8 cellular contexts compared by ENCODE assay signal in the genomic region with DNA sequence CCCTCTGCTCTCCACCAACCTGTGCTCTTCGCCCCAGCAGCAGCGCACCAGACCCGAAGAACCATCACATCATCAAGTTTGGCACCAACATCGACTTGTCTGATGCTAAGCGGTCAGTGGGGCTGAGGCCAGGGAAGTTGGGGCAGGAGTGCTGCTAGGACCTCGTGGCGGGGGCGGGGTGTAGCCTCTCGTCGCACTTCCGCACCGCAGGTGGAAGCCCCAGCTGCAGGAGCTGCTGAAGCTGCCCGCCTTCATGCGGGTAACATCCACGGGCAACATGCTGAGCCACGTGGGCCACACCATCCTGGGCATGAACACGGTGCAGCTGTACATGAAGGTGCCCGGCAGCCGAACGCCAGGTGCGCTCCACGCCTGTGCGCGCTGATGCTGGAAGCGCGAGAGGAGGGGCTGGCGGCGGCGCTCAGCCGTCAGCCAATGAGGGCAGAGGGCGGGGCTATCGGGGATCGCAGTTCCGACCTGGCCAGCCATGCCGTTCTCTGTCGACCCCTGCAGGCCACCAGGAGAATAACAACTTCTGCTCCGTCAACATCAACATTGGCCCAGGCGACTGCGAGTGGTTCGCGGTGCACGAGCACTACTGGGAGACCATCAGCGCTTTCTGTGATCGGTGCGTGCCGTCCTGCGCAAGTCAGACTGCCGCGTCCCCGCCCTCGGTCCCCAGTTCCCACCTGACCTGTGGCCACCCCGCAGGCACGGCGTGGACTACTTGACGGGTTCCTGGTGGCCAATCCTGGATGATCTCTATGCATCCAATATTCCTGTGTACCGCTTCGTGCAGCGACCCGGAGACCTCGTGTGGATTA. TPM values are rescaled to one million over a fixed set of nuclear protein-coding genes. Genes with fewer than 3 reads are reported as not detected.
DNase-seq lines count a peak whose midpoint lies in the region; ATAC-seq and TF ChIP-seq lines count a peak whose summit lies in the region.

No MANE protein-coding gene starts in this region.

- CTCF ChIA-PET in WTC11 (lab: Charles Lee) (interaction anchor here (0.6 to 2.1 kb wide), 6 partner anchors 9 to 137 kb away, joined by 3 to 29 read pairs (median 4); a partner anchor contains a TSS), mammary epithelial cell (lab: Charles Lee; ENCODE audit: low non-redundant PET) (no interaction called here)

- no peaks in the 10 kb centered on the region for H3K27me3 ChIP-seq in mammary epithelial cell (ENCODE audit: insufficient read depth, low read length)

- peaks cover 30% of the 10 kb centered on the region for H3K27me3 Mint-ChIP-seq in WTC11 (ENCODE audit: low read depth)

- POLR2A ChIA-PET in WTC11 (lab: Charles Lee) = no interaction called here

- TF ChIP-seq CTCF in WTC11 (IDR thresholded peaks at IDR 0.05) (peak; percentile 95), mammary epithelial cell (conservative IDR thresholded peaks at IDR 0.05 in 1 of 2, IDR thresholded peaks at IDR 0.05 in 1 of 2; ENCODE audit: extremely low read depth in 1 of 2, insufficient read depth in 1 of 2, low read depth in 1 of 2, low read length in 2 of 2) (peak; percentile 79 to 93)

- no peaks in the 10 kb centered on the region for H4K20me1 ChIP-seq in mammary epithelial cell (ENCODE audit: insufficient read depth, low read length)

- no peaks in the 10 kb centered on the region for H3K9me3 Mint-ChIP-seq in WTC11

- peak overlapping the region in 2 of 3 experiments; percentile 10 to 31 for H3K4me3 ChIP-seq in mammary epithelial cell (replicated peaks in 1 of 3; ENCODE audit: insufficient read depth in 1 of 3, low read depth in 2 of 3, low read length in 3 of 3)

- peak overlapping the region; percentile 81 for H3K4me3 Mint-ChIP-seq in WTC11

- H3K36me3 ChIP-seq in mammary epithelial cell (ENCODE audit: insufficient read depth, low read length) = peaks cover 15% of the 10 kb centered on the region

- peak overlapping the region; percentile 39 for H2AFZ ChIP-seq in mammary epithelial cell (ENCODE audit: low read depth, low read length)

- no peak overlapping the region for H3K27ac Mint-ChIP-seq in WTC11

- H3K9me3 ChIP-seq in mammary epithelial cell (replicated peaks; ENCODE audit: insufficient read depth, low read length) = no peaks in the 10 kb centered on the region

- H3K4me1 ChIP-seq in mammary epithelial cell (ENCODE audit: insufficient read depth, low read length) = peaks cover 46% of the 10 kb centered on the region

- H3K9ac ChIP-seq in mammary epithelial cell (ENCODE audit: insufficient read depth, low read length) = no peak overlapping the region

- H3K4me2 ChIP-seq in mammary epithelial cell (ENCODE audit: insufficient read depth, low read depth, low read length) = peak overlapping the region; percentile 57

- no peaks in the 10 kb centered on the region for H3K36me3 Mint-ChIP-seq in WTC11

- BruUV-seq in mammary epithelial cell (replicated peaks; lab: Mats Ljungman, UMichigan) = no TSS peak

- H3K4me1 Mint-ChIP-seq in WTC11 = peaks cover 30% of the 10 kb centered on the region

- DNase-seq in 8988T (peak; percentile 84), NCI-H2081 (lab: John Stamatoyannopoulos, UW) (peak; percentile 89), WTC11 (ENCODE audit: low spot score) (peak; percentile 96), mammary epithelial cell (peak; percentile 84), iPS-NIHi7 (ENCODE audit: extremely low spot score) (peak; percentile 84)
- DNase-seq in stimulated activated CD4-positive, alpha-beta T cell treated with anti-CD3 and anti-CD28 coated beads, Interleukin-12 subunit alpha, Interleukin-12 subunit beta, amount 100 ng/mL, for 4 hours = peak; percentile 94

- intact Hi-C loops in mammary epithelial cell (cut with micrococcal nuclease) = loop anchor here (1.0 to 10.0 kb wide), 5 partner anchors 8 to 217 kb away; a partner anchor contains a TSS

- in situ Hi-C loops in mammary epithelial cell (cut with MboI; ENCODE audit: low sequenced_read_pairs in 2 of 2) = loop anchor here in 1 of 2 donors (10.0 kb wide), 1 partner anchor 107 kb away; no protein-coding TSS in a partner anchor

- 21% methylated on average over 26 of the region's 60 CpGs for WGBS in mammary epithelial cell (ENCODE audit: low coverage, missing lambda C conversion rate)

- dilution Hi-C loops in mammary epithelial cell (cut with HindIII; ENCODE audit: low sequenced_read_pairs) = no loop called here

- peaks cover 23% of the 10 kb centered on the region for H3K79me2 ChIP-seq in mammary epithelial cell (ENCODE audit: insufficient read depth, low read length)

- ATAC-seq in GM18502 (IDR thresholded peaks at IDR 0.05; ENCODE audit: poor library complexity, unreplicated experiment) (peak; percentile 67), HG02943 (IDR thresholded peaks at IDR 0.05; ENCODE audit: low read depth, unreplicated experiment) (peak; percentile 63), WTC11 (peak; percentile 75)

- H3K27ac ChIP-seq in mammary epithelial cell (ENCODE audit: insufficient read depth, low read depth, low read length) = no peak overlapping the region

TF ChIP-seq in WTC11, 78 proteins besides CTCF, POLR2A, EP300 and RAD21 (continues in another document):
- TF ChIP-seq, protein P1, sequence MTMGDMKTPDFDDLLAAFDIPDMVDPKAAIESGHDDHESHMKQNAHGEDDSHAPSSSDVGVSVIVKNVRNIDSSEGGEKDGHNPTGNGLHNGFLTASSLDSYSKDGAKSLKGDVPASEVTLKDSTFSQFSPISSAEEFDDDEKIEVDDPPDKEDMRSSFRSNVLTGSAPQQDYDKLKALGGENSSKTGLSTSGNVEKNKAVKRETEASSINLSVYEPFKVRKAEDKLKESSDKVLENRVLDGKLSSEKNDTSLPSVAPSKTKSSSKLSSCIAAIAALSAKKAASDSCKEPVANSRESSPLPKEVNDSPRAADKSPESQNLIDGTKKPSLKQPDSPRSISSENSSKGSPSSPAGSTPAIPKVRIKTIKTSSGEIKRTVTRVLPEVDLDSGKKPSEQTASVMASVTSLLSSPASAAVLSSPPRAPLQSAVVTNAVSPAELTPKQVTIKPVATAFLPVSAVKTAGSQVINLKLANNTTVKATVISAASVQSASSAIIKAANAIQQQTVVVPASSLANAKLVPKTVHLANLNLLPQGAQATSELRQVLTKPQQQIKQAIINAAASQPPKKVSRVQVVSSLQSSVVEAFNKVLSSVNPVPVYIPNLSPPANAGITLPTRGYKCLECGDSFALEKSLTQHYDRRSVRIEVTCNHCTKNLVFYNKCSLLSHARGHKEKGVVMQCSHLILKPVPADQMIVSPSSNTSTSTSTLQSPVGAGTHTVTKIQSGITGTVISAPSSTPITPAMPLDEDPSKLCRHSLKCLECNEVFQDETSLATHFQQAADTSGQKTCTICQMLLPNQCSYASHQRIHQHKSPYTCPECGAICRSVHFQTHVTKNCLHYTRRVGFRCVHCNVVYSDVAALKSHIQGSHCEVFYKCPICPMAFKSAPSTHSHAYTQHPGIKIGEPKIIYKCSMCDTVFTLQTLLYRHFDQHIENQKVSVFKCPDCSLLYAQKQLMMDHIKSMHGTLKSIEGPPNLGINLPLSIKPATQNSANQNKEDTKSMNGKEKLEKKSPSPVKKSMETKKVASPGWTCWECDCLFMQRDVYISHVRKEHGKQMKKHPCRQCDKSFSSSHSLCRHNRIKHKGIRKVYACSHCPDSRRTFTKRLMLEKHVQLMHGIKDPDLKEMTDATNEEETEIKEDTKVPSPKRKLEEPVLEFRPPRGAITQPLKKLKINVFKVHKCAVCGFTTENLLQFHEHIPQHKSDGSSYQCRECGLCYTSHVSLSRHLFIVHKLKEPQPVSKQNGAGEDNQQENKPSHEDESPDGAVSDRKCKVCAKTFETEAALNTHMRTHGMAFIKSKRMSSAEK (CRISPR knock-in tag; IDR thresholded peaks at IDR 0.05; ENCODE audit: borderline replicate concordance) = no peak
- TF ChIP-seq ZNF121 (CRISPR knock-in tag; IDR thresholded peaks at IDR 0.05) (no peak), ZNF232 (CRISPR knock-in tag; IDR thresholded peaks at IDR 0.05) (0 out of 2 replicates have a peak, but pooled peaks have one; percentile 35), ZNF396 (CRISPR knock-in tag; IDR thresholded peaks at IDR 0.05; ENCODE audit: borderline replicate concordance) (no peak), TCF7 (CRISPR knock-in tag; IDR thresholded peaks at IDR 0.05; ENCODE audit: low read depth) (no peak), MYBL2 (CRISPR knock-in tag; IDR thresholded peaks at IDR 0.05) (peak; percentile 63; the same call in 1 of the 2 replicates)
- TF ChIP-seq, protein P2, sequence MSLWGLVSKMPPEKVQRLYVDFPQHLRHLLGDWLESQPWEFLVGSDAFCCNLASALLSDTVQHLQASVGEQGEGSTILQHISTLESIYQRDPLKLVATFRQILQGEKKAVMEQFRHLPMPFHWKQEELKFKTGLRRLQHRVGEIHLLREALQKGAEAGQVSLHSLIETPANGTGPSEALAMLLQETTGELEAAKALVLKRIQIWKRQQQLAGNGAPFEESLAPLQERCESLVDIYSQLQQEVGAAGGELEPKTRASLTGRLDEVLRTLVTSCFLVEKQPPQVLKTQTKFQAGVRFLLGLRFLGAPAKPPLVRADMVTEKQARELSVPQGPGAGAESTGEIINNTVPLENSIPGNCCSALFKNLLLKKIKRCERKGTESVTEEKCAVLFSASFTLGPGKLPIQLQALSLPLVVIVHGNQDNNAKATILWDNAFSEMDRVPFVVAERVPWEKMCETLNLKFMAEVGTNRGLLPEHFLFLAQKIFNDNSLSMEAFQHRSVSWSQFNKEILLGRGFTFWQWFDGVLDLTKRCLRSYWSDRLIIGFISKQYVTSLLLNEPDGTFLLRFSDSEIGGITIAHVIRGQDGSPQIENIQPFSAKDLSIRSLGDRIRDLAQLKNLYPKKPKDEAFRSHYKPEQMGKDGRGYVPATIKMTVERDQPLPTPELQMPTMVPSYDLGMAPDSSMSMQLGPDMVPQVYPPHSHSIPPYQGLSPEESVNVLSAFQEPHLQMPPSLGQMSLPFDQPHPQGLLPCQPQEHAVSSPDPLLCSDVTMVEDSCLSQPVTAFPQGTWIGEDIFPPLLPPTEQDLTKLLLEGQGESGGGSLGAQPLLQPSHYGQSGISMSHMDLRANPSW (CRISPR knock-in tag; conservative IDR thresholded peaks at IDR 0.05; ENCODE audit: low read depth) = no peak

RNA-seq across cellular contexts. Expression of a gene that starts 3.2 kb away (rescaled TPM):
- total RNA-seq in WTC11 (2021) = 2.9 to 3.9 TPM (median 3.6 TPM) in 3 replicates
- total RNA-seq in mammary epithelial cell = 1 to 10 TPM in 1 of 2 donors, under 1 TPM in 1; 0.17 to 2.3 TPM
- 0.15 TPM for polyA plus RNA-seq in mammary epithelial cell
- not detected for polyA minus RNA-seq in mammary epithelial cell

RNA-seq across cellular contexts. Expression of a gene that starts 5.7 kb away (rescaled TPM):
- total RNA-seq in WTC11 (2021) = 41.8 to 46.3 TPM (median 43.4 TPM) in 3 replicates
- total RNA-seq in mammary epithelial cell = 10 to 100 TPM; 28.2 to 81.5 TPM
- 99.4 TPM for polyA plus RNA-seq in mammary epithelial cell
- 11.0 TPM for polyA minus RNA-seq in mammary epithelial cell

RNA-seq across cellular contexts. Expression of a gene that starts 6.2 kb away (rescaled TPM):
- total RNA-seq in WTC11 (2021) = 14.0 to 15.2 TPM (median 14.3 TPM) in 3 replicates
- total RNA-seq in mammary epithelial cell = 10 to 100 TPM; 14.1 to 15.2 TPM
- polyA plus RNA-seq in mammary epithelial cell = 8.2 TPM
- 25.7 TPM for polyA minus RNA-seq in mammary epithelial cell

RNA-seq across cellular contexts. Expression of a gene that starts 17.6 kb away (rescaled TPM):
- total RNA-seq in WTC11 (2021) (13.2 to 16.1 TPM (median 15.8 TPM) in 3 replicates), mammary epithelial cell (10 to 100 TPM in 1 of 2 donors, 1 to 10 TPM in 1; 8.2 to 26.5 TPM)
- 0.68 TPM for polyA plus RNA-seq in mammary epithelial cell
- 4.5 TPM for polyA minus RNA-seq in mammary epithelial cell

RNA-seq across cellular contexts. Expression of a gene that starts 36.9 kb away (rescaled TPM):
- total RNA-seq in WTC11 (2021) (38.9 to 42.0 TPM (median 39.5 TPM) in 3 replicates), mammary epithelial cell (10 to 100 TPM; 28.8 to 87.5 TPM)
- polyA plus RNA-seq in mammary epithelial cell = 22.0 TPM
- 76.1 TPM for polyA minus RNA-seq in mammary epithelial cell
